Comparison of ENCODE assay signal across 1 cellular context in the genomic region with DNA sequence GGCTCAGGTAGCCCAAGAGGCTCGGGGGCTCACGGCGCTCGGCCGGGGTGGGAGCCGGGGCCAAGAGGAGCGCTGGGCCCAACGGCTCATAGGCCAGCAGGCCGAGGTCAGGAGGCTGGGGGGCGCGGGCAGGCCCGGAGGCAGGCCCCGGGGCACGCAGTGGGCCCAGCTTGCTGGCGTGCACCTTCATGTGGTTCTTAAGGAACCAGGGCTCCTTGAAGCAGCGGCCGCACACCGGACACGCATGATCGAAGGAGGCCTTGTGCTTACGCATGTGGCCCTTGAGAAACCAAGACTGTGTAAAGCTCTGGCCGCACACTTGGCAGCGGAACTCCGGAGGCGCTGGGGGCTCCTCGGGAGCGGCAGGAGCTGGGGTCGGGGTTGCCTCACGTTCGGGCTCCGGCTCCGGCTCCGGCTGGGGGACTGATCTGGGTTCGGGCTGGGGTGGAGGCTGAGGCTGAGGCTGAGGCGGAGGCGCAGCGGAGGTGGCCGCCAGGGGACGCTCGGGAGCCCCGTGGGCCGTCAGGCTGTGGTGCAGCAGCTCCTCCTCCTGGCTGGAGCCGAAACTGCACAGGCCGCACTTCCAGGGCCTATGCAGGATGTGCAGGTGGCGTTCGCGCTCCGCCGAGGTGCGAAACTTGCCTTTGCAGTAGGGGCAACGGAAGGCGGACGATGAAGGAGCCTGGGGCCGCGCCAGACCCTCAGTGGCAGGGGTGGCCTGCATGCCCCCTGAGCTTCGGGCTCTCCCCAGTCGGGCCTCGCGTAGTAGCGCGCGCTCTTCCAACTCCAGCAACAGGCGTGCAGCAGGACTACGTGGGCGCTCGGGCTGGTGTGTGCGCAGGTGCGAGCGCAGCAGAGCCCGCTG.
A peak's percentile ranks its signal among the peaks of the same experiment; 100 is the strongest.
TF ChIP-seq lines count a peak whose summit lies in the region.

No MANE protein-coding gene starts in this region.

TF ChIP-seq in HepG2, 621 proteins besides CTCF, POLR2A, EP300 and RAD21 (continued from another document and continues in another):
- TF ChIP-seq MIER2 (CRISPR knock-in tag; IDR thresholded peaks at IDR 0.05), result peak; percentile 90
- peak; percentile 73 for TF ChIP-seq FOXA3 (CRISPR knock-in tag; IDR thresholded peaks at IDR 0.05)
- TF ChIP-seq KLF13 (CRISPR knock-in tag; IDR thresholded peaks at IDR 0.05), result no peak
- TF ChIP-seq, protein P1, sequence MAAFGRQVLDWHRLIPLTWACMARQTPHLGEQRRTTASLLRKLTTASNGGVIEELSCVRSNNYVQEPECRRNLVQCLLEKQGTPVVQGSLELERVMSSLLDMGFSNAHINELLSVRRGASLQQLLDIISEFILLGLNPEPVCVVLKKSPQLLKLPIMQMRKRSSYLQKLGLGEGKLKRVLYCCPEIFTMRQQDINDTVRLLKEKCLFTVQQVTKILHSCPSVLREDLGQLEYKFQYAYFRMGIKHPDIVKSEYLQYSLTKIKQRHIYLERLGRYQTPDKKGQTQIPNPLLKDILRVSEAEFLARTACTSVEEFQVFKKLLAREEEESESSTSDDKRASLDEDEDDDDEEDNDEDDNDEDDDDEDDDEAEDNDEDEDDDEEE (CRISPR knock-in tag; IDR thresholded peaks at IDR 0.05), result peak; percentile 88
- no peak for TF ChIP-seq NR3C1 (CRISPR knock-in tag; IDR thresholded peaks at IDR 0.05)
- TF ChIP-seq ZNF274 (CRISPR knock-in tag; IDR thresholded peaks at IDR 0.05), result peak; percentile 78; the same call in 1 of the 2 replicates
- TF ChIP-seq ZNF567 (CRISPR knock-in tag; IDR thresholded peaks at IDR 0.05; ENCODE audit: borderline replicate concordance), result no peak; the same call in none of the 2 replicates
- no peak for TF ChIP-seq PHF20 (CRISPR knock-in tag; IDR thresholded peaks at IDR 0.05)
- TF ChIP-seq ZNF460 (CRISPR knock-in tag; IDR thresholded peaks at IDR 0.05; ENCODE audit: borderline replicate concordance), result no peak
- peak; percentile 48; the same call in 1 of the 2 replicates for TF ChIP-seq TAF1 (CRISPR knock-in tag; IDR thresholded peaks at IDR 0.05)
- TF ChIP-seq, protein P2, sequence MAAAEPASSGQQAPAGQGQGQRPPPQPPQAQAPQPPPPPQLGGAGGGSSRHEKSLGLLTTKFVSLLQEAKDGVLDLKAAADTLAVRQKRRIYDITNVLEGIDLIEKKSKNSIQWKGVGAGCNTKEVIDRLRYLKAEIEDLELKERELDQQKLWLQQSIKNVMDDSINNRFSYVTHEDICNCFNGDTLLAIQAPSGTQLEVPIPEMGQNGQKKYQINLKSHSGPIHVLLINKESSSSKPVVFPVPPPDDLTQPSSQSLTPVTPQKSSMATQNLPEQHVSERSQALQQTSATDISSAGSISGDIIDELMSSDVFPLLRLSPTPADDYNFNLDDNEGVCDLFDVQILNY (CRISPR knock-in tag; conservative IDR thresholded peaks at IDR 0.05), result no peak; the same call in none of the 2 replicates
- TF ChIP-seq, protein P3, sequence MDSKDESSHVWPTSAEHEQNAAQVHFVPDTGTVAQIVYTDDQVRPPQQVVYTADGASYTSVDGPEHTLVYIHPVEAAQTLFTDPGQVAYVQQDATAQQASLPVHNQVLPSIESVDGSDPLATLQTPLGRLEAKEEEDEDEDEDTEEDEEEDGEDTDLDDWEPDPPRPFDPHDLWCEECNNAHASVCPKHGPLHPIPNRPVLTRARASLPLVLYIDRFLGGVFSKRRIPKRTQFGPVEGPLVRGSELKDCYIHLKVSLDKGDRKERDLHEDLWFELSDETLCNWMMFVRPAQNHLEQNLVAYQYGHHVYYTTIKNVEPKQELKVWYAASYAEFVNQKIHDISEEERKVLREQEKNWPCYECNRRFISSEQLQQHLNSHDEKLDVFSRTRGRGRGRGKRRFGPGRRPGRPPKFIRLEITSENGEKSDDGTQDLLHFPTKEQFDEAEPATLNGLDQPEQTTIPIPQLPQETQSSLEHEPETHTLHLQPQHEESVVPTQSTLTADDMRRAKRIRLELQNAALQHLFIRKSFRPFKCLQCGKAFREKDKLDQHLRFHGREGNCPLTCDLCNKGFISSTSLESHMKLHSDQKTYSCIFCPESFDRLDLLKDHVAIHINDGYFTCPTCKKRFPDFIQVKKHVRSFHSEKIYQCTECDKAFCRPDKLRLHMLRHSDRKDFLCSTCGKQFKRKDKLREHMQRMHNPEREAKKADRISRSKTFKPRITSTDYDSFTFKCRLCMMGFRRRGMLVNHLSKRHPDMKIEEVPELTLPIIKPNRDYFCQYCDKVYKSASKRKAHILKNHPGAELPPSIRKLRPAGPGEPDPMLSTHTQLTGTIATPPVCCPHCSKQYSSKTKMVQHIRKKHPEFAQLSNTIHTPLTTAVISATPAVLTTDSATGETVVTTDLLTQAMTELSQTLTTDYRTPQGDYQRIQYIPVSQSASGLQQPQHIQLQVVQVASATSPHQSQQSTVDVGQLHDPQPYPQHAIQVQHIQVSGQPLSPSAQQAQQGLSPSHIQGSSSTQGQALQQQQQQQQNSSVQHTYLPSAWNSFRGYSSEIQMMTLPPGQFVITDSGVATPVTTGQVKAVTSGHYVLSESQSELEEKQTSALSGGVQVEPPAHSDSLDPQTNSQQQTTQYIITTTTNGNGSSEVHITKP (CRISPR knock-in tag; IDR thresholded peaks at IDR 0.05; ENCODE audit: low read depth), result peak; percentile 94
- TF ChIP-seq, protein P4, sequence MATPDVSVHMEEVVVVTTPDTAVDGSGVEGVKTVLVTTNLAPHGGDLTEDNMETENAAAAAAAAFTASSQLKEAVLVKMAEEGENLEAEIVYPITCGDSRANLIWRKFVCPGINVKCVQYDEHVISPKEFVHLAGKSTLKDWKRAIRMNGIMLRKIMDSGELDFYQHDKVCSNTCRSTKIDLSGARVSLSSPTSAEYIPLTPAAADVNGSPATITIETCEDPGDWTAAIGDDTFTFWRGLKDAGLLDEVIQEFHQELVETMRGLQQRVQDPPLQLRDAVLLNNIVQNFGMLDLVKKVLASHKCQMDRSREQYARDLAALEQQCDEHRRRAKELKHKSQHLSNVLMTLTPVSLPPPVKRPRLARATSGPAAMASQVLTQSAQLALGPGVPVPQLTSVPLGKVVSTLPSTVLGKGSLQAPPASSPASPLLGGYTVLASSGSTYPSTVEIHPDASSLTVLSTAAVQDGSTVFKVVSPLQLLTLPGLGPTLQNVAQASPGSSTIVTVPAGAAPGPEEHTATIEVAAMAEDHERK (CRISPR knock-in tag; IDR thresholded peaks at IDR 0.05; ENCODE audit: low read depth), result no peak
- TF ChIP-seq ZNF557 (CRISPR knock-in tag; IDR thresholded peaks at IDR 0.05), result no peak; the same call in 1 of the 2 replicates
- peak; percentile 91; the same call in 1 of the 2 replicates for TF ChIP-seq ZNF343 (CRISPR knock-in tag; IDR thresholded peaks at IDR 0.05)
- TF ChIP-seq, protein P5, sequence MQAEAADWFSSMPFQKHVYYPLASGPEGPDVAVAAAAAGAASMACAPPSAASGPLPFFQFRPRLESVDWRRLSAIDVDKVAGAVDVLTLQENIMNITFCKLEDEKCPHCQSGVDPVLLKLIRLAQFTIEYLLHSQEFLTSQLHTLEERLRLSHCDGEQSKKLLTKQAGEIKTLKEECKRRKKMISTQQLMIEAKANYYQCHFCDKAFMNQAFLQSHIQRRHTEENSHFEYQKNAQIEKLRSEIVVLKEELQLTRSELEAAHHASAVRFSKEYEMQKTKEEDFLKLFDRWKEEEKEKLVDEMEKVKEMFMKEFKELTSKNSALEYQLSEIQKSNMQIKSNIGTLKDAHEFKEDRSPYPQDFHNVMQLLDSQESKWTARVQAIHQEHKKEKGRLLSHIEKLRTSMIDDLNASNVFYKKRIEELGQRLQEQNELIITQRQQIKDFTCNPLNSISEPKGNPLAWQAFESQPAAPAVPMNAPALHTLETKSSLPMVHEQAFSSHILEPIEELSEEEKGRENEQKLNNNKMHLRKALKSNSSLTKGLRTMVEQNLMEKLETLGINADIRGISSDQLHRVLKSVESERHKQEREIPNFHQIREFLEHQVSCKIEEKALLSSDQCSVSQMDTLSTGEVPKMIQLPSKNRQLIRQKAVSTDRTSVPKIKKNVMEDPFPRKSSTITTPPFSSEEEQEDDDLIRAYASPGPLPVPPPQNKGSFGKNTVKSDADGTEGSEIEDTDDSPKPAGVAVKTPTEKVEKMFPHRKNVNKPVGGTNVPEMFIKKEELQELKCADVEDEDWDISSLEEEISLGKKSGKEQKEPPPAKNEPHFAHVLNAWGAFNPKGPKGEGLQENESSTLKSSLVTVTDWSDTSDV (CRISPR knock-in tag; IDR thresholded peaks at IDR 0.05), result peak; percentile 58; the same call in 1 of the 2 replicates
- no peak for TF ChIP-seq GZF1 (CRISPR knock-in tag; IDR thresholded peaks at IDR 0.05)
- TF ChIP-seq, protein P6, sequence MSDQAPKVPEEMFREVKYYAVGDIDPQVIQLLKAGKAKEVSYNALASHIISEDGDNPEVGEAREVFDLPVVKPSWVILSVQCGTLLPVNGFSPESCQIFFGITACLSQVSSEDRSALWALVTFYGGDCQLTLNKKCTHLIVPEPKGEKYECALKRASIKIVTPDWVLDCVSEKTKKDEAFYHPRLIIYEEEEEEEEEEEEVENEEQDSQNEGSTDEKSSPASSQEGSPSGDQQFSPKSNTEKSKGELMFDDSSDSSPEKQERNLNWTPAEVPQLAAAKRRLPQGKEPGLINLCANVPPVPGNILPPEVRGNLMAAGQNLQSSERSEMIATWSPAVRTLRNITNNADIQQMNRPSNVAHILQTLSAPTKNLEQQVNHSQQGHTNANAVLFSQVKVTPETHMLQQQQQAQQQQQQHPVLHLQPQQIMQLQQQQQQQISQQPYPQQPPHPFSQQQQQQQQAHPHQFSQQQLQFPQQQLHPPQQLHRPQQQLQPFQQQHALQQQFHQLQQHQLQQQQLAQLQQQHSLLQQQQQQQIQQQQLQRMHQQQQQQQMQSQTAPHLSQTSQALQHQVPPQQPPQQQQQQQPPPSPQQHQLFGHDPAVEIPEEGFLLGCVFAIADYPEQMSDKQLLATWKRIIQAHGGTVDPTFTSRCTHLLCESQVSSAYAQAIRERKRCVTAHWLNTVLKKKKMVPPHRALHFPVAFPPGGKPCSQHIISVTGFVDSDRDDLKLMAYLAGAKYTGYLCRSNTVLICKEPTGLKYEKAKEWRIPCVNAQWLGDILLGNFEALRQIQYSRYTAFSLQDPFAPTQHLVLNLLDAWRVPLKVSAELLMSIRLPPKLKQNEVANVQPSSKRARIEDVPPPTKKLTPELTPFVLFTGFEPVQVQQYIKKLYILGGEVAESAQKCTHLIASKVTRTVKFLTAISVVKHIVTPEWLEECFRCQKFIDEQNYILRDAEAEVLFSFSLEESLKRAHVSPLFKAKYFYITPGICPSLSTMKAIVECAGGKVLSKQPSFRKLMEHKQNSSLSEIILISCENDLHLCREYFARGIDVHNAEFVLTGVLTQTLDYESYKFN (CRISPR knock-in tag; conservative IDR thresholded peaks at IDR 0.05), result peak; percentile 64
- peak; percentile 86 for TF ChIP-seq HOXA3 (CRISPR knock-in tag; IDR thresholded peaks at IDR 0.05)
- TF ChIP-seq, protein P7, sequence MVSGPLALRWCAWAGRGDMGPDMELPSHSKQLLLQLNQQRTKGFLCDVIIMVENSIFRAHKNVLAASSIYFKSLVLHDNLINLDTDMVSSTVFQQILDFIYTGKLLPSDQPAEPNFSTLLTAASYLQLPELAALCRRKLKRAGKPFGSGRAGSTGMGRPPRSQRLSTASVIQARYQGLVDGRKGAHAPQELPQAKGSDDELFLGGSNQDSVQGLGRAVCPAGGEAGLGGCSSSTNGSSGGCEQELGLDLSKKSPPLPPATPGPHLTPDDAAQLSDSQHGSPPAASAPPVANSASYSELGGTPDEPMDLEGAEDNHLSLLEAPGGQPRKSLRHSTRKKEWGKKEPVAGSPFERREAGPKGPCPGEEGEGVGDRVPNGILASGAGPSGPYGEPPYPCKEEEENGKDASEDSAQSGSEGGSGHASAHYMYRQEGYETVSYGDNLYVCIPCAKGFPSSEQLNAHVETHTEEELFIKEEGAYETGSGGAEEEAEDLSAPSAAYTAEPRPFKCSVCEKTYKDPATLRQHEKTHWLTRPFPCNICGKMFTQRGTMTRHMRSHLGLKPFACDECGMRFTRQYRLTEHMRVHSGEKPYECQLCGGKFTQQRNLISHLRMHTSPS (CRISPR knock-in tag; IDR thresholded peaks at IDR 0.05; ENCODE audit: low read depth), result no peak
- TF ChIP-seq, protein P8, sequence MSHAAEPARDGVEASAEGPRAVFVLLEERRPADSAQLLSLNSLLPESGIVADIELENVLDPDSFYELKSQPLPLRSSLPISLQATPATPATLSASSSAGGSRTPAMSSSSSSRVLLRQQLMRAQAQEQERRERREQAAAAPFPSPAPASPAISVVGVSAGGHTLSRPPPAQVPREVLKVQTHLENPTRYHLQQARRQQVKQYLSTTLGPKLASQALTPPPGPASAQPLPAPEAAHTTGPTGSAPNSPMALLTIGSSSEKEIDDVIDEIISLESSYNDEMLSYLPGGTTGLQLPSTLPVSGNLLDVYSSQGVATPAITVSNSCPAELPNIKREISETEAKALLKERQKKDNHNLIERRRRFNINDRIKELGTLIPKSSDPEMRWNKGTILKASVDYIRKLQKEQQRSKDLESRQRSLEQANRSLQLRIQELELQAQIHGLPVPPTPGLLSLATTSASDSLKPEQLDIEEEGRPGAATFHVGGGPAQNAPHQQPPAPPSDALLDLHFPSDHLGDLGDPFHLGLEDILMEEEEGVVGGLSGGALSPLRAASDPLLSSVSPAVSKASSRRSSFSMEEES (CRISPR knock-in tag; IDR thresholded peaks at IDR 0.05), result peak; percentile 62; the same call in 1 of the 2 replicates
- peak; percentile 97 for TF ChIP-seq KAT7 (CRISPR knock-in tag; IDR thresholded peaks at IDR 0.05; ENCODE audit: borderline replicate concordance)
- no peak for TF ChIP-seq ZNF816 (CRISPR knock-in tag; IDR thresholded peaks at IDR 0.05; ENCODE audit: borderline replicate concordance)
- TF ChIP-seq NFYB (CRISPR knock-in tag; IDR thresholded peaks at IDR 0.05), result peak; percentile 28; the same call in 1 of the 2 replicates
- peak; percentile 84; the same call in 1 of the 2 replicates for TF ChIP-seq ZNF546 (CRISPR knock-in tag; conservative IDR thresholded peaks at IDR 0.05)
- peak; percentile 88 for TF ChIP-seq ZNF883 (CRISPR knock-in tag; IDR thresholded peaks at IDR 0.05; ENCODE audit: not compliant biosample characterization)
- peak; percentile 63; the same call in 1 of the 2 replicates for TF ChIP-seq ZNF501 (CRISPR knock-in tag; IDR thresholded peaks at IDR 0.05)
- TF ChIP-seq DNMT3B (CRISPR knock-in tag; conservative IDR thresholded peaks at IDR 0.05), result no peak
- TF ChIP-seq, protein P9, sequence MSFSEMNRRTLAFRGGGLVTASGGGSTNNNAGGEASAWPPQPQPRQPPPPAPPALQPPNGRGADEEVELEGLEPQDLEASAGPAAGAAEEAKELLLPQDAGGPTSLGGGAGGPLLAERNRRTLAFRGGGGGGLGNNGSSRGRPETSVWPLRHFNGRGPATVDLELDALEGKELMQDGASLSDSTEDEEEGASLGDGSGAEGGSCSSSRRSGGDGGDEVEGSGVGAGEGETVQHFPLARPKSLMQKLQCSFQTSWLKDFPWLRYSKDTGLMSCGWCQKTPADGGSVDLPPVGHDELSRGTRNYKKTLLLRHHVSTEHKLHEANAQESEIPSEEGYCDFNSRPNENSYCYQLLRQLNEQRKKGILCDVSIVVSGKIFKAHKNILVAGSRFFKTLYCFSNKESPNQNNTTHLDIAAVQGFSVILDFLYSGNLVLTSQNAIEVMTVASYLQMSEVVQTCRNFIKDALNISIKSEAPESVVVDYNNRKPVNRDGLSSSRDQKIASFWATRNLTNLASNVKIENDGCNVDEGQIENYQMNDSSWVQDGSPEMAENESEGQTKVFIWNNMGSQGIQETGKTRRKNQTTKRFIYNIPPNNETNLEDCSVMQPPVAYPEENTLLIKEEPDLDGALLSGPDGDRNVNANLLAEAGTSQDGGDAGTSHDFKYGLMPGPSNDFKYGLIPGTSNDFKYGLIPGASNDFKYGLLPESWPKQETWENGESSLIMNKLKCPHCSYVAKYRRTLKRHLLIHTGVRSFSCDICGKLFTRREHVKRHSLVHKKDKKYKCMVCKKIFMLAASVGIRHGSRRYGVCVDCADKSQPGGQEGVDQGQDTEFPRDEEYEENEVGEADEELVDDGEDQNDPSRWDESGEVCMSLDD (CRISPR knock-in tag; IDR thresholded peaks at IDR 0.05; ENCODE audit: borderline replicate concordance), result no peak
- peak; percentile 52; the same call in 1 of the 2 replicates for TF ChIP-seq RARA (CRISPR knock-in tag; IDR thresholded peaks at IDR 0.05)
